In genomic region chr7:133139350-133139749, GRCh38 we compare ENCODE assay signal across 11 cellular contexts. TPM values are rescaled to one million over a fixed set of nuclear protein-coding genes. Genes with fewer than 3 reads are reported as not detected.
DNase-seq lines count a peak whose midpoint lies in the region; TF ChIP-seq lines count a peak whose summit lies in the region.
"Had no signal": no experiment of that assay in that cellular context is flagged by ENCODE, and none has a peak within 500 bp of the region (broad histone marks: within the 10 kb centered on the region; RNA-seq: fewer than 3 reads in every experiment).

No MANE protein-coding gene starts in this region.

- peaks cover 20% of the 10 kb centered on the region for H3K27me3 Mint-ChIP-seq in activated naive CD4-positive, alpha-beta T cell treated with anti-CD3 and anti-CD28 coated beads for 36 hours (ENCODE audit: low read depth)
- H3K27me3 Mint-ChIP-seq in activated naive CD4-positive, alpha-beta T cell treated with anti-CD3 and anti-CD28 coated beads, Interleukin-2, amount 10 ng/mL, durations not matched to agents 7 days and 5 days = peaks cover 24% of the 10 kb centered on the region

- no peak overlapping the region for H2AFZ ChIP-seq in PC-9
- no peak overlapping the region for H2AFZ ChIP-seq in smooth muscle cell (ENCODE audit: low read depth)

- H3K4me3 ChIP-seq in PC-9 = no peak overlapping the region
- no peak overlapping the region for H3K4me3 ChIP-seq in fibroblast of pulmonary artery (replicated peaks; ENCODE audit: low read depth, low read length)
- H3K4me3 ChIP-seq in smooth muscle cell = no peak overlapping the region
- no peak overlapping the region for H3K4me3 ChIP-seq in dorsolateral prefrontal cortex
- H3K4me3 ChIP-seq: SJSA1 had no signal

- H3K27ac ChIP-seq in PC-9 (no peak overlapping the region), smooth muscle cell (ENCODE audit: low read depth) (no peak overlapping the region), dorsolateral prefrontal cortex (no peak overlapping the region)
- H3K27ac ChIP-seq: SJSA1 had no signal

- peaks cover 77% of the 10 kb centered on the region for H3K27me3 ChIP-seq in PC-9 (ENCODE audit: insufficient read depth, low read depth)
- H3K27me3 ChIP-seq in smooth muscle cell (ENCODE audit: low read depth) = no peaks in the 10 kb centered on the region
- H3K27me3 ChIP-seq in dorsolateral prefrontal cortex = peaks cover 0 to 17% (median 0%) of the 10 kb centered on the region in 45 donors
- H3K27me3 ChIP-seq: SJSA1 had no signal

- POLR2A ChIA-PET in PC-9 (lab: Charles Lee; ENCODE audit: unreplicated experiment) = no interaction called here

- H4K20me1 ChIP-seq in PC-9 (ENCODE audit: insufficient read depth) = 0 out of 2 replicates have a peak, but pooled peaks cover 3% of the 10 kb centered on the region
- no peaks in the 10 kb centered on the region for H4K20me1 ChIP-seq in smooth muscle cell (ENCODE audit: low read depth)

- H3K36me3 Mint-ChIP-seq in activated naive CD4-positive, alpha-beta T cell treated with anti-CD3 and anti-CD28 coated beads for 36 hours (ENCODE audit: low read depth) = no peaks in the 10 kb centered on the region
- no peaks in the 10 kb centered on the region for H3K36me3 Mint-ChIP-seq in activated naive CD4-positive, alpha-beta T cell treated with anti-CD3 and anti-CD28 coated beads, Interleukin-2, amount 10 ng/mL, durations not matched to agents 7 days and 5 days
- H3K36me3 Mint-ChIP-seq: activated naive CD8-positive, alpha-beta T cell; CD4-positive, CD25-positive, alpha-beta regulatory T cell had no signal

- no peak overlapping the region for H3K27ac Mint-ChIP-seq in activated naive CD4-positive, alpha-beta T cell treated with anti-CD3 and anti-CD28 coated beads for 36 hours
- H3K27ac Mint-ChIP-seq in activated naive CD4-positive, alpha-beta T cell treated with anti-CD3 and anti-CD28 coated beads, Interleukin-2, amount 10 ng/mL, durations not matched to agents 7 days and 5 days = no peak overlapping the region
- H3K27ac Mint-ChIP-seq: activated naive CD8-positive, alpha-beta T cell; CD4-positive, CD25-positive, alpha-beta regulatory T cell had no signal

- H3K9ac ChIP-seq in smooth muscle cell (ENCODE audit: low read depth) = no peak overlapping the region

- CTCF ChIA-PET in activated naive CD4-positive, alpha-beta T cell treated with anti-CD3 and anti-CD28 coated beads for 36 hours (lab: Charles Lee) = no interaction called here
- CTCF ChIA-PET in activated naive CD4-positive, alpha-beta T cell treated with anti-CD3 and anti-CD28 coated beads, Interleukin-2, amount 10 ng/mL, durations not matched to agents 7 days and 5 days (lab: Charles Lee) = no interaction called here
- CTCF ChIA-PET in PC-9 (lab: Charles Lee) = no interaction called here

- peak; percentile 17 for DNase-seq in activated naive CD4-positive, alpha-beta T cell treated with anti-CD3 and anti-CD28 coated beads for 36 hours
- DNase-seq in activated naive CD4-positive, alpha-beta T cell treated with anti-CD3 and anti-CD28 coated beads, Interleukin-2, amount 10 ng/mL, durations not matched to agents 7 days and 5 days = no peak
- DNase-seq in PC-9 (peak in 1 of 2 experiments; percentile 4), fibroblast of pulmonary artery (ENCODE audit: low read depth) (peak; percentile 73), smooth muscle cell (lab: John Stamatoyannopoulos, UW; ENCODE audit: unreplicated experiment) (no peak), mesenteric fat pad (ENCODE audit: low spot score) (no peak), dorsolateral prefrontal cortex (no peak)
- no peak for DNase-seq in stimulated activated CD4-positive, alpha-beta T cell treated with anti-CD3 and anti-CD28 coated beads, Interleukin-12 subunit alpha, Interleukin-12 subunit beta, amount 100 ng/mL, for 4 hours

- no peaks in the 10 kb centered on the region for H3K4me1 ChIP-seq in PC-9 (replicated peaks; ENCODE audit: insufficient read depth)
- H3K4me1 ChIP-seq in smooth muscle cell (ENCODE audit: low read depth) = no peaks in the 10 kb centered on the region
- H3K4me1 ChIP-seq: SJSA1 had no signal

- intact Hi-C loops in activated naive CD4-positive, alpha-beta T cell treated with anti-CD3 and anti-CD28 coated beads for 36 hours (cut with micrococcal nuclease) = no loop called here
- intact Hi-C loops in PC-9 (cut with micrococcal nuclease; ENCODE audit: unreplicated experiment) = no loop called here
- intact Hi-C loops in dorsolateral prefrontal cortex (cut with DNase I) = no loop called here

- H3K79me2 ChIP-seq in PC-9 (ENCODE audit: low read depth) (no peaks in the 10 kb centered on the region), smooth muscle cell (ENCODE audit: low read depth) (no peaks in the 10 kb centered on the region)

- H3K9me3 Mint-ChIP-seq in activated naive CD4-positive, alpha-beta T cell treated with anti-CD3 and anti-CD28 coated beads for 36 hours = no peaks in the 10 kb centered on the region
- H3K9me3 Mint-ChIP-seq in activated naive CD4-positive, alpha-beta T cell treated with anti-CD3 and anti-CD28 coated beads, Interleukin-2, amount 10 ng/mL, durations not matched to agents 7 days and 5 days = no peaks in the 10 kb centered on the region
- H3K9me3 Mint-ChIP-seq: CD4-positive, CD25-positive, alpha-beta regulatory T cell had no signal

- H3K9me2 ChIP-seq in PC-9 (ENCODE audit: insufficient read depth) = no peaks in the 10 kb centered on the region; the same call in 1 of the 2 replicates

- H3K9me3 ChIP-seq in PC-9 (ENCODE audit: insufficient read depth, low read depth) (no peaks in the 10 kb centered on the region), smooth muscle cell (replicated peaks; ENCODE audit: low read depth) (no peaks in the 10 kb centered on the region)
- H3K9me3 ChIP-seq: SJSA1 had no signal

- H3F3A ChIP-seq in PC-9 (ENCODE audit: insufficient read depth, low read depth) (no peaks in the 10 kb centered on the region), smooth muscle cell (ENCODE audit: low read depth) (no peaks in the 10 kb centered on the region)

- H3K36me3 ChIP-seq in PC-9 (ENCODE audit: low read depth) (no peaks in the 10 kb centered on the region), smooth muscle cell (ENCODE audit: low read depth) (no peaks in the 10 kb centered on the region)
- H3K36me3 ChIP-seq: SJSA1 had no signal

- H3K4me2 ChIP-seq in PC-9 (no peak overlapping the region), smooth muscle cell (no peak overlapping the region)

- TF ChIP-seq CTCF in PC-9 (conservative IDR thresholded peaks at IDR 0.05) (0 out of 2 replicates have a peak, but pooled peaks have one; percentile 19), fibroblast of pulmonary artery (IDR thresholded peaks at IDR 0.05; ENCODE audit: low read length, missing control alignments) (peak; percentile 38), smooth muscle cell (IDR thresholded peaks at IDR 0.05; ENCODE audit: borderline replicate concordance, insufficient read depth, poor library complexity, severe bottlenecking) (peak; percentile 15), dorsolateral prefrontal cortex (IDR thresholded peaks at IDR 0.05 in 54 of 56, conservative IDR thresholded peaks at IDR 0.05 in 2 of 56; ENCODE audit: low read depth in 1 of 56, partially characterized antibody in 56 of 56) (peak in 2 of 56 donors; percentile 6 to 9)

- WGBS in smooth muscle cell (ENCODE audit: low lambda C conversion rate) = 66% methylated on average over 4 of the region's 4 CpGs

- no peak overlapping the region for H3K4me3 Mint-ChIP-seq in activated naive CD4-positive, alpha-beta T cell treated with anti-CD3 and anti-CD28 coated beads for 36 hours
- H3K4me3 Mint-ChIP-seq in activated naive CD4-positive, alpha-beta T cell treated with anti-CD3 and anti-CD28 coated beads, Interleukin-2, amount 10 ng/mL, durations not matched to agents 7 days and 5 days = no peak overlapping the region
- H3K4me3 Mint-ChIP-seq: activated naive CD8-positive, alpha-beta T cell; CD4-positive, CD25-positive, alpha-beta regulatory T cell had no signal

- H3K4me1 Mint-ChIP-seq in activated naive CD4-positive, alpha-beta T cell treated with anti-CD3 and anti-CD28 coated beads for 36 hours (ENCODE audit: low read depth) = no peaks in the 10 kb centered on the region
- H3K4me1 Mint-ChIP-seq in activated naive CD4-positive, alpha-beta T cell treated with anti-CD3 and anti-CD28 coated beads, Interleukin-2, amount 10 ng/mL, durations not matched to agents 7 days and 5 days = peaks cover 8% of the 10 kb centered on the region
- H3K4me1 Mint-ChIP-seq: CD4-positive, CD25-positive, alpha-beta regulatory T cell had no signal

- BruUV-seq in PC-9 (replicated peaks; lab: Mats Ljungman, UMichigan) = no TSS peak

RNA-seq across cellular contexts. Expression of gene CHCHD3, which starts 57.5 kb away (rescaled TPM):
- total RNA-seq in activated naive CD4-positive, alpha-beta T cell treated with anti-CD3 and anti-CD28 coated beads for 36 hours = 10 to 100 TPM; 62.0 to 65.0 TPM
- total RNA-seq in PC-9 (2021) (77.7 and 100 TPM in 2 replicates), smooth muscle cell (49.8 and 80.3 TPM in 2 replicates), mesenteric fat pad (55.5 TPM), dorsolateral prefrontal cortex (10 to 100 TPM; 31.7 to 62.9 (median 44.8) TPM)
- 55.4 and 59.2 TPM in 2 replicates for polyA plus RNA-seq in smooth muscle cell

Comparison
In these comparisons a context has a peak if more than half of its experiments do, and no peak if none do; other contexts are left out.
1. DNase-seq: peak in activated naive CD4-positive, alpha-beta T cell treated with anti-CD3 and anti-CD28 coated beads for 36 hours (single experiment) and fibroblast of pulmonary artery (single experiment); none in activated naive CD4-positive, alpha-beta T cell treated with anti-CD3 and anti-CD28 coated beads, Interleukin-2, amount 10 ng/mL, durations not matched to agents 7 days and 5 days (single experiment), smooth muscle cell (single experiment), mesenteric fat pad (single experiment), dorsolateral prefrontal cortex (0 of 10) and stimulated activated CD4-positive, alpha-beta T cell treated with anti-CD3 and anti-CD28 coated beads, Interleukin-12 subunit alpha, Interleukin-12 subunit beta, amount 100 ng/mL, for 4 hours (single experiment).